19 cellular contexts compared by ENCODE assay signal in genomic region chr1:11634759-11635158, GRCh38. TPM values are rescaled to one million over a fixed set of nuclear protein-coding genes. Genes with fewer than 3 reads are reported as not detected.
DNase-seq lines count a peak whose midpoint lies in the region; ATAC-seq and TF ChIP-seq lines count a peak whose summit lies in the region.
"Had no signal": no experiment of that assay in that cellular context is flagged by ENCODE, and none has a peak within 500 bp of the region (broad histone marks: within the 10 kb centered on the region; RNA-seq: fewer than 3 reads in every experiment).

No MANE protein-coding gene starts in this region.

- BruUV-seq in A673 (replicated peaks; lab: Mats Ljungman, UMichigan) = no TSS peak

- H3K27ac ChIP-seq in A673 (ENCODE audit: low read depth, low read length, poor library complexity, severe bottlenecking) = no peak overlapping the region
- H3K27ac ChIP-seq: 22Rv1, SJSA1 had no signal

- TF ChIP-seq CTCF in A673 (conservative IDR thresholded peaks at IDR 0.05; ENCODE audit: low read depth, low read length) = no peak

- no peak overlapping the region for H3K4me3 Mint-ChIP-seq in activated CD4-positive, alpha-beta memory T cell treated with anti-CD3 and anti-CD28 coated beads for 36 hours
- H3K4me3 Mint-ChIP-seq: CD14-positive monocyte; H9; T-helper 2 cell treated with Interferon-gamma antibody and Interleukin-4, amounts not matched to agents 5 μg/mL and 100 μg/mL, for 36 hours had no signal

- H3K36me3 Mint-ChIP-seq in activated CD4-positive, alpha-beta memory T cell treated with anti-CD3 and anti-CD28 coated beads for 36 hours = no peaks in the 10 kb centered on the region
- H3K36me3 Mint-ChIP-seq: CD14-positive monocyte had no signal

- H3K9me3 ChIP-seq in A673 (ENCODE audit: low read depth, low read length, poor library complexity, severe bottlenecking) = no peaks in the 10 kb centered on the region
- H3K9me3 ChIP-seq: SJSA1 had no signal

- H3K4me1 Mint-ChIP-seq in activated CD4-positive, alpha-beta memory T cell treated with anti-CD3 and anti-CD28 coated beads for 36 hours (ENCODE audit: low read depth) = no peaks in the 10 kb centered on the region
- H3K4me1 Mint-ChIP-seq: CD14-positive monocyte had no signal

- CTCF ChIA-PET in A673 (lab: Charles Lee) = no interaction called here
- CTCF ChIA-PET in activated CD4-positive, alpha-beta memory T cell treated with anti-CD3 and anti-CD28 coated beads for 36 hours (lab: Charles Lee) = interaction anchor here (1.2 to 1.4 kb wide), 2 partner anchors 9 to 270 kb away, joined by 3 to 4 read pairs; no protein-coding TSS in a partner anchor

- H3K4me3 ChIP-seq in A673 (ENCODE audit: low read depth, low read length, poor library complexity, severe bottlenecking) = no peak overlapping the region
- H3K4me3 ChIP-seq: SJSA1 had no signal

- DNase-seq in NCI-H1092 treated with DMSO at 0.1 percent for 48 hours (lab: John Stamatoyannopoulos, UW) (peak; percentile 35), NCI-H1092 (lab: John Stamatoyannopoulos, UW) (no peak), NCI-H2107 treated with DMSO at 0.1 percent for 48 hours (lab: John Stamatoyannopoulos, UW; ENCODE audit: unreplicated experiment) (peak; percentile 90), NCI-H526 treated with DMSO at 0.1 percent for 48 hours (lab: John Stamatoyannopoulos, UW) (peak; percentile 83), A673 (ENCODE audit: low spot score) (no peak), HK-2 (ENCODE audit: unreplicated experiment) (no peak)
- DNase-seq in activated CD4-positive, alpha-beta memory T cell treated with anti-CD3 and anti-CD28 coated beads for 36 hours = no peak
- DNase-seq: COR-L47; H9; NCI-H2029; NCI-H446 treated with DMSO at 0.1 percent for 48 hours; NK-92 treated with Interleukin-12 subunit alpha and Interleukin-12 subunit beta, amount 100 ng/mL, for 24 hours; PC-3; SW 1271 had no signal

- peaks cover 38% of the 10 kb centered on the region for H3K27me3 ChIP-seq in A673 (replicated peaks; ENCODE audit: insufficient read depth, low read depth, low read length, poor library complexity)

- H3K9me3 Mint-ChIP-seq in activated CD4-positive, alpha-beta memory T cell treated with anti-CD3 and anti-CD28 coated beads for 36 hours = no peaks in the 10 kb centered on the region
- H3K9me3 Mint-ChIP-seq: CD14-positive monocyte; T-helper 2 cell treated with Interferon-gamma antibody and Interleukin-4, amounts not matched to agents 5 μg/mL and 100 μg/mL, for 36 hours had no signal

- no peak overlapping the region for H3K27ac Mint-ChIP-seq in activated CD4-positive, alpha-beta memory T cell treated with anti-CD3 and anti-CD28 coated beads for 36 hours
- H3K27ac Mint-ChIP-seq: CD14-positive monocyte; H9; T-helper 2 cell treated with Interferon-gamma antibody and Interleukin-4, amounts not matched to agents 5 μg/mL and 100 μg/mL, for 36 hours had no signal

- H3K36me3 ChIP-seq in A673 (ENCODE audit: insufficient read depth, low read length, poor library complexity, severe bottlenecking) = no peaks in the 10 kb centered on the region
- H3K36me3 ChIP-seq: SJSA1 had no signal

- intact Hi-C loops in A673 (cut with micrococcal nuclease; ENCODE audit: unreplicated experiment) = no loop called here
- intact Hi-C loops in activated CD4-positive, alpha-beta memory T cell treated with anti-CD3 and anti-CD28 coated beads for 36 hours (cut with micrococcal nuclease) = no loop called here

- no peak for ATAC-seq in GM21717 (IDR thresholded peaks at IDR 0.05; ENCODE audit: unreplicated experiment)
- ATAC-seq: PC-3 had no signal

- no peaks in the 10 kb centered on the region for H3K4me1 ChIP-seq in A673 (ENCODE audit: insufficient read depth, low read length, poor library complexity, severe bottlenecking)
- H3K4me1 ChIP-seq: SJSA1 had no signal

- POLR2A ChIA-PET in A673 (lab: Charles Lee; ENCODE audit: low non-redundant PET) = no interaction called here
- POLR2A ChIA-PET in activated CD4-positive, alpha-beta memory T cell treated with anti-CD3 and anti-CD28 coated beads for 36 hours (lab: Charles Lee) = no interaction called here

- H3K27me3 Mint-ChIP-seq in activated CD4-positive, alpha-beta memory T cell treated with anti-CD3 and anti-CD28 coated beads for 36 hours = peaks cover 7% of the 10 kb centered on the region

RNA-seq across cellular contexts. Expression of gene FBXO2, which starts 19.5 kb away (rescaled TPM):
- total RNA-seq in A673 (2021) = 0.61 TPM in 1 of 2 replicates, not detected in the other
- 1 to 10 TPM; 1.8 to 2.5 TPM for total RNA-seq in activated CD4-positive, alpha-beta memory T cell treated with anti-CD3 and anti-CD28 coated beads for 36 hours
- total RNA-seq: SJSA1 had no signal

RNA-seq across cellular contexts. Expression of gene FBXO44, which starts 19.9 kb away (rescaled TPM):
- total RNA-seq in A673 (2021) = 19.3 and 28.2 TPM in 2 replicates
- total RNA-seq in activated CD4-positive, alpha-beta memory T cell treated with anti-CD3 and anti-CD28 coated beads for 36 hours = 10 to 100 TPM; 16.8 to 18.6 TPM

RNA-seq across cellular contexts. Expression of gene FBXO6, which starts 29.2 kb away (rescaled TPM):
- total RNA-seq in A673 (2021) = 2.6 and 4.5 TPM in 2 replicates
- 10 to 100 TPM; 14.1 to 15.1 TPM for total RNA-seq in activated CD4-positive, alpha-beta memory T cell treated with anti-CD3 and anti-CD28 coated beads for 36 hours

RNA-seq across cellular contexts. Expression of gene MAD2L2, which starts 46.2 kb away (rescaled TPM):
- 134 and 155 TPM in 2 replicates for total RNA-seq in A673 (2021)
- 10 to 100 TPM; 88.5 to 93.2 TPM for total RNA-seq in activated CD4-positive, alpha-beta memory T cell treated with anti-CD3 and anti-CD28 coated beads for 36 hours

RNA-seq across cellular contexts. Expression of gene DRAXIN, which starts 56.8 kb away (rescaled TPM):
- total RNA-seq in A673 (2021) = 5.5 and 6.7 TPM in 2 replicates
- under 1 TPM; 0.05 to 0.07 TPM for total RNA-seq in activated CD4-positive, alpha-beta memory T cell treated with anti-CD3 and anti-CD28 coated beads for 36 hours
- total RNA-seq: SJSA1 had no signal

Comparison
In these comparisons a context has a peak if more than half of its experiments do, and no peak if none do; other contexts are left out.
1. DNase-seq: peak in NCI-H1092 treated with DMSO at 0.1 percent for 48 hours (single experiment), NCI-H2107 treated with DMSO at 0.1 percent for 48 hours (single experiment) and NCI-H526 treated with DMSO at 0.1 percent for 48 hours (single experiment); none in NCI-H1092 (single experiment), A673 (single experiment), activated CD4-positive, alpha-beta memory T cell treated with anti-CD3 and anti-CD28 coated beads for 36 hours (single experiment) and HK-2 (single experiment).